Comparison of ENCODE assay signal across 8 cellular contexts in the genomic region with DNA sequence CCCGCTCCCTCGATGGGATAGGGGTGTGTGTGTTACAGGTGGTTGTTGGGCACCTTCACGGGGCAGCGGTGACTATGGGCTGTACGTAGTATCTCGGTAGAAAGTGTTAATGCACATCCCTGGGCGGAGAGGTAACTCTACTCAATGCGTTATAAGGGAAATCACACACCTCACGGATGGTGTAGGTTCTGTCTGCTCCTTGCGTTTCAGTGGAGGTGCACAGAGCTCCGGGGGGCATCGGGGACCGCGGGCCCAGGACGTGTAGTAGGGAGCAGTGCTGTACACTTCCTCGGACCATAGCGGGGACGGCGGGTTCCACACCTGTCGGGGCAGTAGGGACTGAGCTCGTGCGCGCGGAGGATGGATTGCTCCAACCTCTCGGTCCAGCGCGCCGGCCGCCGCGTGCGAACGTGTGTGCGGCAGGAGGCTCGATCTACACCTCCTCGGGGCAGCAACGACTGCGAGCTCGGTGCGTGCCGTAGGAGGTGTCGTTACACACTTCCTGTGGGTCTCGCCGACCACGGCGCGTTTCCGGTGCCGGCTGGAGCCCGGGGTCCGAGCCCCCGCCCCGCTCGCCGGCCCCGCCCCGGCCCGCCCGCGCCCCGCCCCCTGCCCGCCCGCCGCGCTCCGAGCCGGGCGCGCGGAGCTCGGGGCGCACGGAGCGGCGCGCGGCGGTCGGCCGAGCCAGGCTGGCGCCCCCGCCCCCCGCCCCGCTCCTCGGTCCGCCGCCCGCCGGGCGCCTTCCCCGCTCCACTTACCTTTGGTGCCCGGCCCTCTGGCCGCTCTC. TPM values are rescaled to one million over a fixed set of nuclear protein-coding genes. Genes with fewer than 3 reads are reported as not detected.
DNase-seq lines count a peak whose midpoint lies in the region; ATAC-seq and TF ChIP-seq lines count a peak whose summit lies in the region.

A gene with protein sequence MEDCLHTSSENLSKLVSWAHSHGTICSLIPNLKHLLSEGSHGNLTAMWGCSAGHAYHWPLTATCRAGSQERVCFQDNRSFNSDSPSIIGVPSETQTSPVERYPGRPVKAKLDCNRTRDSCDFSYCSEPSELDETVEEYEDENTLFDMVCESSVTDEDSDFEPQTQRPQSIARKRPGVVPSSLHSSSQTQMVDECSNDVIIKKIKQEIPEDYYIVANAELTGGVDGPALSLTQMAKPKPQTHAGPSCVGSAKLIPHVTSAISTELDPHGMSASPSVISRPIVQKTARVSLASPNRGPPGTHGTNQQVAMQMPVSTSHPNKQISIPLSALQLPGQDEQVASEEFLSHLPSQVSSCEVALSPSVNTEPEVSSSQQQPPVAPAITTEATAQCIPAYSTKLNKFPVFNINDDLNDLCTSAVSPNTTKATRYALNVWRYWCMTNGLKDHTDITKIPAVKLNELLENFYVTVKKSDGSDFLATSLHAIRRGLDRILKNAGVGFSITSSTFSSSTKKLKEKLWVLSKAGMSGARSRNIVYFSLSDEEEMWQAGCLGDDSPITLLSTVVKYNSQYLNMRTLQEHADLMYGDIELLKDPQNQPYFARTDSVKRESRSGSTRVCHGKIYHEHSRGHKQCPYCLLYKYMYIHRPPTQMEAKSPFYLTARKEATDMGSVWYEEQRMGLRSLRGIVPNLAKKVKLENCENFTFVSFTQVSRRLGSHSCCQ (plus strand): TSS at position 607 of the 787 bp plus-strand sequence. CDS start 87,254 bp downstream, outside the sequence.

- peak within 1 kb of the TSS; percentile 97 for H3K4me3 Mint-ChIP-seq in CD8-positive, alpha-beta T cell
- peak within 1 kb of the TSS; percentile 99 for H3K4me3 Mint-ChIP-seq in endothelial cell (ENCODE audit: unreplicated experiment)

- no peak for TF ChIP-seq CTCF in CD8-positive, alpha-beta T cell (IDR thresholded peaks at IDR 0.05)
- TF ChIP-seq CTCF in endothelial cell (IDR thresholded peaks at IDR 0.05; ENCODE audit: unreplicated experiment), result no peak

- peak; percentile 74 for ATAC-seq in CD8-positive, alpha-beta T cell
- peak; percentile 90 for ATAC-seq in GM19395 (IDR thresholded peaks at IDR 0.05; ENCODE audit: unreplicated experiment)
- peak; percentile 82 for ATAC-seq in HG03558 (IDR thresholded peaks at IDR 0.05; ENCODE audit: extremely low read depth, unreplicated experiment)

- H3K36me3 Mint-ChIP-seq in CD8-positive, alpha-beta T cell, result peaks cover 9% of the 10 kb centered on the region
- H3K36me3 Mint-ChIP-seq in endothelial cell (ENCODE audit: low read depth, unreplicated experiment), result peaks cover 8% of the 10 kb centered on the region

- intact Hi-C loops in CD8-positive, alpha-beta T cell (cut with DNase I, micrococcal nuclease), result loop anchor here (1.0 to 10.0 kb wide), 13 partner anchors 43 to 1004 kb away; a partner anchor contains a TSS

- peaks cover 12% of the 10 kb centered on the region for H3K4me1 ChIP-seq in CD8-positive, alpha-beta T cell (ENCODE audit: insufficient read depth, low read length)

- H3K4me1 Mint-ChIP-seq in CD8-positive, alpha-beta T cell (ENCODE audit: low read depth), result peaks cover 42% of the 10 kb centered on the region
- peaks cover 23% of the 10 kb centered on the region for H3K4me1 Mint-ChIP-seq in endothelial cell (ENCODE audit: unreplicated experiment)

- no peaks in the 10 kb centered on the region for H3K27me3 ChIP-seq in CD8-positive, alpha-beta T cell (ENCODE audit: insufficient read depth, low read length)

- POLR2A ChIA-PET in CD8-positive, alpha-beta T cell (lab: Charles Lee), result interaction anchor here (0.5 to 2.3 kb wide), 17 partner anchors 9 to 924 kb away, joined by 3 to 18 read pairs (median 4); a partner anchor contains a TSS

- peak within 1 kb of the TSS; percentile 94 for H3K27ac Mint-ChIP-seq in CD8-positive, alpha-beta T cell
- H3K27ac Mint-ChIP-seq in endothelial cell (ENCODE audit: unreplicated experiment), result peak within 1 kb of the TSS; percentile 95

- no peaks in the 10 kb centered on the region for H3K36me3 ChIP-seq in CD8-positive, alpha-beta T cell (ENCODE audit: insufficient read depth, low read length)

- CTCF ChIA-PET in CD8-positive, alpha-beta T cell (lab: Charles Lee), result interaction anchor here (0.6 to 1.0 kb wide), 2 partner anchors 306 to 389 kb away, joined by 3 read pairs; no protein-coding TSS in a partner anchor

- H3K9me3 Mint-ChIP-seq in CD8-positive, alpha-beta T cell, result no peaks in the 10 kb centered on the region
- no peaks in the 10 kb centered on the region for H3K9me3 Mint-ChIP-seq in endothelial cell (ENCODE audit: unreplicated experiment)

- H3K4me3 ChIP-seq in CD8-positive, alpha-beta T cell (ENCODE audit: low read depth, low read length), result peak within 1 kb of the TSS; percentile 77

- no peaks in the 10 kb centered on the region for H3K9me3 ChIP-seq in CD8-positive, alpha-beta T cell (ENCODE audit: low read length)

- H3K27me3 Mint-ChIP-seq in CD8-positive, alpha-beta T cell (ENCODE audit: low read depth), result no peaks in the 10 kb centered on the region
- H3K27me3 Mint-ChIP-seq in endothelial cell (ENCODE audit: unreplicated experiment), result peaks cover 11% of the 10 kb centered on the region

- peak within 1 kb of the TSS; percentile 77 for H3K27ac ChIP-seq in CD8-positive, alpha-beta T cell (ENCODE audit: low read depth, low read length)

- DNase-seq in CD8-positive, alpha-beta T cell, result peak; percentile 50 to 89 (median 79)
- DNase-seq in NCI-H82 (lab: John Stamatoyannopoulos, UW), result peak; percentile 92
- peak; percentile 56 to 74 (median 62) for DNase-seq in activated CD8-positive, alpha-beta memory T cell treated with anti-CD3 and anti-CD28 coated beads for 48 hours (ENCODE audit: low read depth in 2 of 3, low spot score in 2 of 3)
- peak; percentile 68 for DNase-seq in endothelial cell (ENCODE audit: low spot score)
- DNase-seq in midbrain (lab: John Stamatoyannopoulos, UW), result peak; percentile 64
- DNase-seq in stimulated activated CD8-positive, alpha-beta memory T cell treated with anti-CD3 and anti-CD28 coated beads, Interleukin-2, amount 100 ng/mL, for 1 hour (ENCODE audit: low read depth in 2 of 2), result peak; percentile 53 to 68

RNA-seq across cellular contexts. Expression of the gene that starts here (rescaled TPM):
- 1 to 10 TPM; 7.2 to 7.5 TPM for total RNA-seq in CD8-positive, alpha-beta T cell
- total RNA-seq in endothelial cell (ENCODE audit: unreplicated experiment), result 15.1 TPM

Comparison
In these comparisons a context has a peak if more than half of its experiments do, and no peak if none do; other contexts are left out.
1. Peak in every context shown above with its lines: DNase-seq, ATAC-seq, H3K4me3 ChIP-seq and H3K27ac ChIP-seq.